In the genomic region with DNA sequence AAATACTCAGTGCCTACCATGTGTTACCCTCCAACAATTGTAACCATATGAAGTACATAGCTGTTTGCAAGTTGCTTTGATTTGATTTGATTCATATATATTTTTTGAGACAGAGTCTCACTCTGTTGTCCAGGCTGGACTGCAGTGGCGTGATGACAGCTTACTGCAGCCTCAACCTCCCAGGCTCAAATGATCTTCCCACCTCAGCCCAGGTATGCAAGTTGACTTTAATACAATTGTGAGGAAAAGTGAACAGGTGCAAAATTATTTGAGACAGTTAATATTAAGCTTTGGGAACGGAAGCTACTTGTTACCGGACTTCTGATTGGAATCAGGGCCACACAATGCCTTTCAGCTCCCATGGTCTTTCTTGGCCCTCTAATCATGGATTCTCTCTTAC, we compare ENCODE assay signal across 11 cellular contexts. TPM values are rescaled to one million over a fixed set of nuclear protein-coding genes. Genes with fewer than 3 reads are reported as not detected.
DNase-seq lines count a peak whose midpoint lies in the region; ATAC-seq, FAIRE-seq and TF ChIP-seq lines count a peak whose summit lies in the region.
"Had no signal": no experiment of that assay in that cellular context is flagged by ENCODE, and none has a peak within 500 bp of the region (broad histone marks: within the 10 kb centered on the region; RNA-seq: fewer than 3 reads in every experiment).

No MANE protein-coding gene starts in this region.

- no peaks in the 10 kb centered on the region for H3K9me2 ChIP-seq in PC-3 (replicated peaks; ENCODE audit: low read length)

- H3K9me1 ChIP-seq in K562 (ENCODE audit: control insufficient read depth, insufficient read depth, low read length): no peaks in the 10 kb centered on the region

- no peaks in the 10 kb centered on the region for H3K9me3 ChIP-seq in BLaER1
- no peaks in the 10 kb centered on the region for H3K9me3 ChIP-seq in K562 (replicated peaks; ENCODE audit: control insufficient read depth, insufficient read depth, low read depth, low read length)
- no peaks in the 10 kb centered on the region for H3K9me3 ChIP-seq in naive thymus-derived CD4-positive, alpha-beta T cell (ENCODE audit: control insufficient read depth in 2 of 3, low read length in 3 of 3)
- H3K9me3 ChIP-seq in PC-3 (ENCODE audit: low read length): no peaks in the 10 kb centered on the region

- no peak overlapping the region; the same call in 1 of the 2 replicates for H3K9ac ChIP-seq in BLaER1
- peak overlapping the region; percentile 95 to 97; a peak in 3 of 4 replicates for H3K9ac ChIP-seq in K562 (ENCODE audit: insufficient read depth in 1 of 2, low read depth in 2 of 2, low read length in 2 of 2)
- no peak overlapping the region for H3K9ac ChIP-seq in PC-3 (ENCODE audit: low read length)

- peaks cover 36% of the 10 kb centered on the region for H4K20me1 ChIP-seq in BLaER1
- H4K20me1 ChIP-seq in K562 (replicated peaks; ENCODE audit: control insufficient read depth, insufficient read depth, low read length): peaks cover 21% of the 10 kb centered on the region
- H4K20me1 ChIP-seq in PC-3 (ENCODE audit: low read length): peaks cover 33% of the 10 kb centered on the region

- TF ChIP-seq CTCF in HFFc6 (IDR thresholded peaks at IDR 0.05) (no peak), K562 (IDR thresholded peaks at IDR 0.05 in 2 of 3, conservative IDR thresholded peaks at IDR 0.05 in 1 of 3; ENCODE audit: insufficient read depth in 2 of 3, low read depth in 1 of 3, low read length in 3 of 3) (no peak), PC-3 (conservative IDR thresholded peaks at IDR 0.05; ENCODE audit: low read depth, low read length) (no peak)

- CTCF ChIA-PET in K562 (lab: Yijun Ruan, JAX; ENCODE audit: low intra/inter-chr PET ratio) (no interaction called here), PC-3 (lab: Charles Lee) (no interaction called here)
- CTCF ChIA-PET in naive thymus-derived CD4-positive, alpha-beta T cell (lab: Charles Lee): no interaction called here

- H3K4me3 ChIP-seq in BLaER1: no peak overlapping the region
- H3K4me3 ChIP-seq in K562: peak overlapping the region; percentile 83
- H3K4me3 ChIP-seq in naive thymus-derived CD4-positive, alpha-beta T cell (ENCODE audit: low read length): no peak overlapping the region
- H3K4me3 ChIP-seq in PC-3 (ENCODE audit: low read length): no peak overlapping the region

- H3K36me3 ChIP-seq in BLaER1: peaks cover 28% of the 10 kb centered on the region
- peaks cover 35% of the 10 kb centered on the region for H3K36me3 ChIP-seq in K562 (ENCODE audit: control insufficient read depth, insufficient read depth, low read length)
- H3K36me3 ChIP-seq in naive thymus-derived CD4-positive, alpha-beta T cell (ENCODE audit: control insufficient read depth in 2 of 3, insufficient read depth in 3 of 3, low read length in 3 of 3): peaks cover 21 to 29% (median 24%) of the 10 kb centered on the region in 3 experiments
- H3K36me3 ChIP-seq in PC-3 (ENCODE audit: low read depth, low read length): peaks cover 33% of the 10 kb centered on the region

- peaks cover 81% of the 10 kb centered on the region for H3K4me1 Mint-ChIP-seq in HFFc6 (ENCODE audit: low read depth)
- H3K4me1 Mint-ChIP-seq in naive thymus-derived CD4-positive, alpha-beta T cell: peaks cover 19 to 52% (median 44%) of the 10 kb centered on the region in 7 donors

- DNase-seq in HFFc6 (no peak), K562 (ENCODE audit: extremely low read depth in 1 of 4, low spot score in 3 of 4) (no peak), cerebellar nuclear complex (lab: John Stamatoyannopoulos, UW) (no peak), PC-3 (no peak)
- DNase-seq in naive thymus-derived CD4-positive, alpha-beta T cell: no peak
- DNase-seq: GDM1; KG1; stimulated activated CD4-positive, alpha-beta T cell treated with anti-CD3 and anti-CD28 coated beads, Interleukin-2, amount 100 ng/mL, for 48 hours had no signal

- no peak for TF ChIP-seq POLR2A in K562 (conservative IDR thresholded peaks at IDR 0.05)

- H3K9me3 Mint-ChIP-seq in HFFc6: no peaks in the 10 kb centered on the region
- no peaks in the 10 kb centered on the region for H3K9me3 Mint-ChIP-seq in naive thymus-derived CD4-positive, alpha-beta T cell

- no peaks in the 10 kb centered on the region for H3F3A ChIP-seq in PC-3 (ENCODE audit: low read length, unreplicated experiment)

- POLR2A ChIA-PET in K562 (lab: Yijun Ruan, JAX): interaction anchor here (0.5 to 2.5 kb wide), 5 partner anchors 10 to 877 kb away, joined by 3 to 18 read pairs (median 4); no protein-coding TSS in a partner anchor
- POLR2A ChIA-PET in naive thymus-derived CD4-positive, alpha-beta T cell (lab: Charles Lee): interaction anchor here (1.6 to 1.7 kb wide), 2 partner anchors 85 to 145 kb away, joined by 6 to 13 read pairs; a partner anchor contains a TSS
- POLR2A ChIA-PET in PC-3 (lab: Charles Lee; ENCODE audit: unreplicated experiment): no interaction called here

- no peak for TF ChIP-seq EP300 in K562 (IDR thresholded peaks at IDR 0.05; ENCODE audit: low read length)

- no peak for TF ChIP-seq RAD21 in K562 (CRISPR knock-in tag; conservative IDR thresholded peaks at IDR 0.05 in 1 of 2, IDR thresholded peaks at IDR 0.05 in 1 of 2)

- in situ Hi-C loops in K562 (cut with MboI): no loop called here

- peak overlapping the region; percentile 99 for H3K4me3 Mint-ChIP-seq in HFFc6
- H3K4me3 Mint-ChIP-seq in naive thymus-derived CD4-positive, alpha-beta T cell: peak overlapping the region; percentile 94 to 100 (median 98)

- H3K27ac ChIP-seq in BLaER1: no peak overlapping the region
- H3K27ac ChIP-seq in K562 (ENCODE audit: extremely low read depth, low read depth, low read length): peak overlapping the region; percentile 86
- no peak overlapping the region for H3K27ac ChIP-seq in naive thymus-derived CD4-positive, alpha-beta T cell (ENCODE audit: low read depth, low read length)
- no peak overlapping the region for H3K27ac ChIP-seq in PC-3 (ENCODE audit: low read length)

- no peak for FAIRE-seq in K562 (lab: Jason Lieb, UNC)

- intact Hi-C loops in K562 (cut with micrococcal nuclease) (no loop called here), PC-3 (cut with micrococcal nuclease) (loop anchor here (5.0 to 10.0 kb wide), 3 partner anchors 183 to 383 kb away; no protein-coding TSS in a partner anchor)
- intact Hi-C loops in naive thymus-derived CD4-positive, alpha-beta T cell (cut with micrococcal nuclease): loop anchor here (5.0 kb wide), 4 partner anchors 110 to 1690 kb away; a partner anchor contains a TSS

- 46% methylated on average over 2 of the region's 3 CpGs for WGBS in K562 (ENCODE audit: insufficient coverage, low coverage, missing lambda C conversion rate)

- peak overlapping the region; percentile 77 for H3K4me2 ChIP-seq in BLaER1
- H3K4me2 ChIP-seq in K562 (ENCODE audit: insufficient read depth, low read length): peak overlapping the region; percentile 95
- H3K4me2 ChIP-seq in PC-3 (ENCODE audit: low read length): no peak overlapping the region

- H3K27me3 Mint-ChIP-seq in HFFc6 (ENCODE audit: insufficient read depth): peaks cover 4% of the 10 kb centered on the region; the same call in 1 of the 2 replicates
- H3K27me3 Mint-ChIP-seq in naive thymus-derived CD4-positive, alpha-beta T cell: peaks cover 0 to 3% (median 0%) of the 10 kb centered on the region in 5 donors

- H2AFZ ChIP-seq in K562 (ENCODE audit: low read depth, low read length) (peak overlapping the region; percentile 90), PC-3 (ENCODE audit: low read length) (no peak overlapping the region)

- H3K36me3 Mint-ChIP-seq in HFFc6 (ENCODE audit: low read depth): peaks cover 34% of the 10 kb centered on the region
- peaks cover 10 to 32% (median 26%) of the 10 kb centered on the region in 5 donors for H3K36me3 Mint-ChIP-seq in naive thymus-derived CD4-positive, alpha-beta T cell

- no peaks in the 10 kb centered on the region for H3K27me3 ChIP-seq in BLaER1
- H3K27me3 ChIP-seq in K562 (ENCODE audit: control insufficient read depth in 2 of 2, insufficient read depth in 2 of 2, low read length in 2 of 2): no peaks in the 10 kb centered on the region
- no peaks in the 10 kb centered on the region for H3K27me3 ChIP-seq in naive thymus-derived CD4-positive, alpha-beta T cell (ENCODE audit: control insufficient read depth in 2 of 2, insufficient read depth in 2 of 2, low read length in 2 of 2)
- no peaks in the 10 kb centered on the region for H3K27me3 ChIP-seq in PC-3 (ENCODE audit: low read length)

- ATAC-seq in K562 (no peak), HG02973 (IDR thresholded peaks at IDR 0.05; ENCODE audit: unreplicated experiment) (no peak), GM19452 (IDR thresholded peaks at IDR 0.05; ENCODE audit: unreplicated experiment) (no peak), PC-3 (no peak)
- ATAC-seq in naive thymus-derived CD4-positive, alpha-beta T cell: no peak

- BruUV-seq in K562 (replicated peaks; lab: Mats Ljungman, UMichigan): no TSS peak
- no TSS peak for BruUV-seq in PC-3 (replicated peaks; lab: Mats Ljungman, UMichigan)

- H3K4me1 ChIP-seq in BLaER1 (peaks cover 80% of the 10 kb centered on the region), K562 (replicated peaks in 1 of 2; ENCODE audit: control insufficient read depth in 2 of 2, insufficient read depth in 2 of 2, low read length in 2 of 2) (peaks cover 0 to 2% of the 10 kb centered on the region in 2 experiments; a peak in 2 of 5 replicates), PC-3 (ENCODE audit: insufficient read depth, low read length) (peaks cover 50% of the 10 kb centered on the region)
- H3K4me1 ChIP-seq in naive thymus-derived CD4-positive, alpha-beta T cell (ENCODE audit: control insufficient read depth in 2 of 2, insufficient read depth in 2 of 2, low read length in 2 of 2): peaks cover 19 to 24% of the 10 kb centered on the region in 2 donors

- H3K27ac Mint-ChIP-seq in HFFc6: peak overlapping the region; percentile 97
- H3K27ac Mint-ChIP-seq in naive thymus-derived CD4-positive, alpha-beta T cell: peak overlapping the region in 7 of 9 donors; percentile 93 to 98 (median 95)

- H3K79me2 ChIP-seq in K562 (ENCODE audit: control insufficient read depth, insufficient read depth, low read length) (peaks cover 53% of the 10 kb centered on the region), PC-3 (ENCODE audit: low read length) (peaks cover 46% of the 10 kb centered on the region)

RNA-seq across cellular contexts. Expression of a gene that starts 1.3 kb away (rescaled TPM):
- 1,000 to 10,000 TPM; 1,992 to 3,122 (median 2,808) TPM for total RNA-seq in HFFc6 (2021; fragmentation: NEBNext Ultra II Directional; extraction: Animal tissue kit (Norgen Biotek cat#: 25700))
- total RNA-seq in K562 (2011; cell fraction: chromatin; rRNA removed; ENCODE audit: low replicate concordance): 189 and 251 TPM in 2 replicates
- 470 and 540 TPM in 2 replicates for total RNA-seq in K562 (2011; cell fraction: nucleolus; rRNA removed)
- total RNA-seq in K562 (2011; cell fraction: nucleoplasm; rRNA removed): 645 and 1,259 TPM in 2 replicates
- total RNA-seq in K562 (2014; rRNA removed) (1,954 and 2,610 TPM in 2 replicates), K562 (2014; rRNA removed; fragmentation: Illumina TruSeq; extraction: Trizol) (2,970 and 2,991 TPM in 2 replicates), K562 (2015; rRNA removed; fragmentation: Illumina TruSeq; extraction: Trizol) (3,128 and 3,349 TPM in 2 replicates), K562 (2021) (2,073 and 2,273 TPM in 2 replicates), PC-3 (2014; rRNA removed) (1,848 and 2,472 TPM in 2 replicates)
- polyA plus RNA-seq in K562 (2011; rRNA removed) (2,373 and 2,467 TPM in 2 replicates), K562 (2014; fragmentation: Illumina TruSeq; extraction: Trizol) (2,856 and 3,318 TPM in 2 replicates), K562 (2014; fragmentation: Nextera tagmentation; extraction: Ambion mirVana) (1,000 to 10,000 TPM; 2,078 to 2,436 TPM), K562 (2014; rRNA removed) (1,938 and 2,430 TPM in 2 replicates)
- 982 and 1,470 TPM in 2 replicates for polyA plus RNA-seq in K562 (2011; cell fraction: cytosol; rRNA removed)
- polyA plus RNA-seq in K562 (2011; cell fraction: nucleus; rRNA removed): 1,025 and 1,886 TPM in 2 replicates
- polyA plus RNA-seq in K562 (2012): 3,284 and 4,946 TPM in 2 replicates
- 655 and 700 TPM in 2 replicates for polyA minus RNA-seq in K562 (2011; rRNA and poly(A)+ RNA removed)
- polyA minus RNA-seq in K562 (2011; cell fraction: cytosol; rRNA and poly(A)+ RNA removed): 685 and 976 TPM in 2 replicates
- polyA minus RNA-seq in K562 (2011; cell fraction: nucleus; rRNA and poly(A)+ RNA removed): 201 and 409 TPM in 2 replicates
- total RNA-seq in naive thymus-derived CD4-positive, alpha-beta T cell: 1,000 to 10,000 TPM; 2,173 to 3,712 (median 3,236) TPM
- polyA plus RNA-seq in naive thymus-derived CD4-positive, alpha-beta T cell: 1,000 to 10,000 TPM; 3,585 to 4,840 TPM

Comparison
In these comparisons a context has a peak if more than half of its experiments do, and no peak if none do; other contexts are left out.
1. H3K9ac ChIP-seq: peak in K562 (2 of 2); none in BLaER1 (single experiment) and PC-3 (single experiment).